ENCODE assay signal across 10 cellular contexts in genomic region chr2:85741211-85741610, GRCh38. TPM values are rescaled to one million over a fixed set of nuclear protein-coding genes. Genes with fewer than 3 reads are reported as not detected.
DNase-seq lines count a peak whose midpoint lies in the region; ATAC-seq and TF ChIP-seq lines count a peak whose summit lies in the region.
"Had no signal": no experiment of that assay in that cellular context is flagged by ENCODE, and none has a peak within 500 bp of the region (broad histone marks: within the 10 kb centered on the region; RNA-seq: fewer than 3 reads in every experiment).

No MANE protein-coding gene starts in this region.

- H3K36me3 ChIP-seq in SK-N-SH (replicated peaks in 1 of 2; ENCODE audit: control insufficient read depth in 1 of 2, insufficient read depth in 2 of 2, low read length in 1 of 2) (no peaks in the 10 kb centered on the region), fibroblast of lung (ENCODE audit: control insufficient read depth, insufficient read depth, low read length) (no peaks in the 10 kb centered on the region), thyroid gland (no peaks in the 10 kb centered on the region)

- H3K9ac ChIP-seq in SK-N-SH (peak overlapping the region; percentile 83; the same call in 1 of the 2 replicates), fibroblast of lung (ENCODE audit: insufficient read depth, low read length) (peak overlapping the region; percentile 63)

- no peak for ATAC-seq in GM19467 (IDR thresholded peaks at IDR 0.05; ENCODE audit: unreplicated experiment)

- H3K9me2 ChIP-seq in SK-N-SH = no peaks in the 10 kb centered on the region

- CTCF ChIA-PET in SK-N-SH (lab: Yijun Ruan, JAX) = interaction anchor here (0.8 to 34.7 kb wide), 14 partner anchors 8 to 148 kb away, joined by 3 to 626 read pairs (median 8); partner anchors contain the start of genes ATOH8 and ST3GAL5

- H3K9me3 ChIP-seq in SK-N-SH (no peaks in the 10 kb centered on the region), fibroblast of lung (ENCODE audit: control insufficient read depth, insufficient read depth, low read depth, low read length) (no peaks in the 10 kb centered on the region), thyroid gland (no peaks in the 10 kb centered on the region)

- no peak for TF ChIP-seq EP300 in SK-N-SH (IDR thresholded peaks at IDR 0.05; ENCODE audit: borderline replicate concordance in 1 of 2, low read depth in 1 of 2, low read length in 1 of 2)

- no peak for DNase-seq in SK-N-SH
- no peak for DNase-seq in fibroblast of lung (ENCODE audit: low read depth in 2 of 2)
- peak; percentile 78 to 80 for DNase-seq in thyroid gland
- no peak for DNase-seq in activated naive CD8-positive, alpha-beta T cell treated with anti-CD3 and anti-CD28 coated beads for 36 hours
- DNase-seq in glomerular visceral epithelial cell (ENCODE audit: extremely low spot score) = no peak
- no peak for DNase-seq in stimulated activated naive CD4-positive, alpha-beta T cell treated with Interleukin-2 at 50 U/mL for 16 hours (lab: John Stamatoyannopoulos, UW)
- DNase-seq: effector memory CD4-positive, alpha-beta T cell; RPMI8226 had no signal

- H3K4me1 ChIP-seq in SK-N-SH (ENCODE audit: control insufficient read depth in 1 of 2, insufficient read depth in 2 of 2, low read depth in 1 of 2, low read length in 1 of 2) (peaks cover 54 to 55% of the 10 kb centered on the region in 2 experiments), fibroblast of lung (ENCODE audit: control insufficient read depth, extremely low read depth, insufficient read depth, low read length) (peaks cover 51% of the 10 kb centered on the region), thyroid gland (peaks cover 68 to 87% of the 10 kb centered on the region in 2 donors)

- H3K4me3 Mint-ChIP-seq in nephron = peak overlapping the region; percentile 1 to 36 (median 21)
- no peak overlapping the region for H3K4me3 Mint-ChIP-seq in activated naive CD8-positive, alpha-beta T cell treated with anti-CD3 and anti-CD28 coated beads for 36 hours

- H3K9me3 Mint-ChIP-seq in nephron = no peaks in the 10 kb centered on the region
- H3K9me3 Mint-ChIP-seq in activated naive CD8-positive, alpha-beta T cell treated with anti-CD3 and anti-CD28 coated beads for 36 hours = no peaks in the 10 kb centered on the region

- peak overlapping the region; percentile 2; the same call in 1 of the 2 replicates for H2AFZ ChIP-seq in SK-N-SH (ENCODE audit: low read depth)
- H2AFZ ChIP-seq in fibroblast of lung (ENCODE audit: low read length) = no peak overlapping the region

- peaks cover 74% of the 10 kb centered on the region for H3K4me1 Mint-ChIP-seq in nephron
- peaks cover 4% of the 10 kb centered on the region for H3K4me1 Mint-ChIP-seq in activated naive CD8-positive, alpha-beta T cell treated with anti-CD3 and anti-CD28 coated beads for 36 hours

- no peaks in the 10 kb centered on the region for H3K36me3 Mint-ChIP-seq in nephron (ENCODE audit: low read depth)
- H3K36me3 Mint-ChIP-seq in activated naive CD8-positive, alpha-beta T cell treated with anti-CD3 and anti-CD28 coated beads for 36 hours = no peaks in the 10 kb centered on the region

- peaks cover 18% of the 10 kb centered on the region for H3K27me3 Mint-ChIP-seq in nephron (ENCODE audit: low read depth)
- peaks cover 42% of the 10 kb centered on the region for H3K27me3 Mint-ChIP-seq in activated naive CD8-positive, alpha-beta T cell treated with anti-CD3 and anti-CD28 coated beads for 36 hours

- H3F3A ChIP-seq in SK-N-SH (replicated peaks; ENCODE audit: insufficient read depth) = peaks cover 23% of the 10 kb centered on the region

- TF ChIP-seq CTCF in SK-N-SH (IDR thresholded peaks at IDR 0.05) (no peak), fibroblast of lung (conservative IDR thresholded peaks at IDR 0.05 in 1 of 2, IDR thresholded peaks at IDR 0.05 in 1 of 2; ENCODE audit: low read depth in 1 of 2, low read length in 2 of 2) (no peak), nephron (IDR thresholded peaks at IDR 0.05; ENCODE audit: unreplicated experiment in 3 of 3) (no peak), thyroid gland (IDR thresholded peaks at IDR 0.05) (no peak)

- H3K27me3 ChIP-seq in SK-N-SH (ENCODE audit: insufficient read depth) (no peaks in the 10 kb centered on the region), fibroblast of lung (ENCODE audit: control insufficient read depth, insufficient read depth, low read length) (no peaks in the 10 kb centered on the region), thyroid gland (no peaks in the 10 kb centered on the region)

- H3K4me2 ChIP-seq in SK-N-SH (peak overlapping the region; percentile 73; the same call in 1 of the 2 replicates), fibroblast of lung (ENCODE audit: extremely low read depth, insufficient read depth, low read length) (peak overlapping the region; percentile 51)

- no peaks in the 10 kb centered on the region for H3K79me2 ChIP-seq in SK-N-SH (ENCODE audit: insufficient read depth)
- no peaks in the 10 kb centered on the region for H3K79me2 ChIP-seq in fibroblast of lung (ENCODE audit: control insufficient read depth, insufficient read depth, low read length)

- peak overlapping the region; percentile 95 to 96 for H3K27ac ChIP-seq in SK-N-SH (ENCODE audit: low read depth in 2 of 2, low read length in 1 of 2)
- H3K27ac ChIP-seq in fibroblast of lung (ENCODE audit: insufficient read depth, low read length) = peak overlapping the region; percentile 83
- H3K27ac ChIP-seq in thyroid gland = peak overlapping the region; percentile 99 to 100 (median 99)

- H4K20me1 ChIP-seq in SK-N-SH (ENCODE audit: insufficient read depth) (no peaks in the 10 kb centered on the region), fibroblast of lung (ENCODE audit: control insufficient read depth, extremely low read depth, insufficient read depth, low read length) (no peaks in the 10 kb centered on the region)

- POLR2A ChIA-PET in SK-N-SH (lab: Yijun Ruan, JAX) = interaction anchor here (1.0 kb wide), 1 partner anchor 9 kb away, joined by 3 read pairs; no protein-coding TSS in a partner anchor

- intact Hi-C loops in thyroid gland (cut with DNase I) = no loop called here

- WGBS in SK-N-SH (ENCODE audit: low lambda C conversion rate) = 93% methylated on average over 8 of the region's 8 CpGs
- 53 to 64% methylated on average over 8 of the region's 8 CpGs for WGBS in thyroid gland, 2 donors

- H3K4me3 ChIP-seq in SK-N-SH (ENCODE audit: low read depth in 2 of 2, low read length in 1 of 2) (no peak overlapping the region), fibroblast of lung (replicated peaks in 1 of 4; ENCODE audit: control extremely low read depth in 1 of 4, insufficient read depth in 1 of 4, low read depth in 3 of 4, low read length in 4 of 4) (no peak overlapping the region), thyroid gland (replicated peaks in 1 of 3) (no peak overlapping the region)

- TF ChIP-seq POLR2A in thyroid gland (IDR thresholded peaks at IDR 0.05) = peak in 1 of 2 donors; percentile 59

- no peak for TF ChIP-seq RAD21 in SK-N-SH (IDR thresholded peaks at IDR 0.05; ENCODE audit: low read length)

- H3K27ac Mint-ChIP-seq in nephron = peak overlapping the region; percentile 96 to 98 (median 96)
- no peak overlapping the region for H3K27ac Mint-ChIP-seq in activated naive CD8-positive, alpha-beta T cell treated with anti-CD3 and anti-CD28 coated beads for 36 hours

TF ChIP-seq in SK-N-SH, 30 proteins besides CTCF, POLR2A, EP300 and RAD21:
- TF ChIP-seq, protein P1, sequence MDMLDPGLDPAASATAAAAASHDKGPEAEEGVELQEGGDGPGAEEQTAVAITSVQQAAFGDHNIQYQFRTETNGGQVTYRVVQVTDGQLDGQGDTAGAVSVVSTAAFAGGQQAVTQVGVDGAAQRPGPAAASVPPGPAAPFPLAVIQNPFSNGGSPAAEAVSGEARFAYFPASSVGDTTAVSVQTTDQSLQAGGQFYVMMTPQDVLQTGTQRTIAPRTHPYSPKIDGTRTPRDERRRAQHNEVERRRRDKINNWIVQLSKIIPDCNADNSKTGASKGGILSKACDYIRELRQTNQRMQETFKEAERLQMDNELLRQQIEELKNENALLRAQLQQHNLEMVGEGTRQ (IDR thresholded peaks at IDR 0.05; ENCODE audit: borderline replicate concordance, low read depth, low read length) = no peak
- no peak for TF ChIP-seq SMC3 (IDR thresholded peaks at IDR 0.05; ENCODE audit: low read depth, low read length)
TF ChIP-seq in SK-N-SH: peak in this region for 0.

RNA-seq across cellular contexts. Expression of gene ATOH8, which starts 12.6 kb away (rescaled TPM):
- polyA plus RNA-seq in SK-N-SH (2012; rRNA removed) (5.6 and 6.4 TPM in 2 replicates), fibroblast of lung (5.6 and 7.1 TPM in 2 replicates)
- 2.9 and 4.3 TPM in 2 replicates for polyA plus RNA-seq in SK-N-SH (2012; cell fraction: cytosol; rRNA removed)
- 7.0 and 7.3 TPM in 2 replicates for polyA plus RNA-seq in SK-N-SH (2012; cell fraction: nucleus; rRNA removed)
- total RNA-seq in fibroblast of lung (19.0 and 19.2 TPM in 2 replicates), thyroid gland (100 to 1,000 TPM in 2 of 4 donors, 10 to 100 TPM in 2; 82.8 to 260 (median 167) TPM)
- 11.7 and 17.4 TPM in 2 replicates for polyA plus RNA-seq in fibroblast of lung (2012)
- polyA minus RNA-seq in fibroblast of lung (ENCODE audit: low replicate concordance) = 12.8 and 15.6 TPM in 2 replicates
- not detected for total RNA-seq in activated naive CD8-positive, alpha-beta T cell treated with anti-CD3 and anti-CD28 coated beads for 36 hours

RNA-seq across cellular contexts. Expression of gene GNLY, which starts 47.1 kb away (rescaled TPM):
- polyA plus RNA-seq in SK-N-SH (2012; rRNA removed) = not detected in 2 replicates
- not detected in 2 replicates for polyA plus RNA-seq in SK-N-SH (2012; cell fraction: cytosol; rRNA removed)
- 0.12 TPM in 1 of 2 replicates, not detected in the other for polyA plus RNA-seq in SK-N-SH (2012; cell fraction: nucleus; rRNA removed)
- under 0.01 TPM in 1 of 2 replicates, not detected in the other for total RNA-seq in fibroblast of lung
- not detected in 2 replicates for polyA plus RNA-seq in fibroblast of lung
- polyA plus RNA-seq in fibroblast of lung (2012) = not detected in 2 replicates
- polyA minus RNA-seq in fibroblast of lung (ENCODE audit: low replicate concordance) = not detected in 2 replicates
- 1 to 10 TPM in 1 of 4 donors, under 1 TPM in 2, not detected in 1; 0.22 to 3.6 (median 0.63) TPM for total RNA-seq in thyroid gland
- 1 to 10 TPM; 1.5 to 2.1 TPM for total RNA-seq in activated naive CD8-positive, alpha-beta T cell treated with anti-CD3 and anti-CD28 coated beads for 36 hours

Comparison
In these comparisons a context has a peak if more than half of its experiments do, and no peak if none do; other contexts are left out.
1. DNase-seq: peak in thyroid gland (2 of 2); none in SK-N-SH (single experiment), fibroblast of lung (0 of 2), activated naive CD8-positive, alpha-beta T cell treated with anti-CD3 and anti-CD28 coated beads for 36 hours (single experiment), glomerular visceral epithelial cell (single experiment) and stimulated activated naive CD4-positive, alpha-beta T cell treated with Interleukin-2 at 50 U/mL for 16 hours (single experiment).
2. RNA of gene ATOH8, which starts 12.6 kb away (total RNA-seq): 82.8 to 260 TPM in thyroid gland and 19.0 to 19.2 TPM in fibroblast of lung; not detected in activated naive CD8-positive, alpha-beta T cell treated with anti-CD3 and anti-CD28 coated beads for 36 hours; every median in the first group is over 10 times any median in the second.
3. Peak in every context shown above with its lines, with median percentiles within 50 percentile points of each other: H3K27ac ChIP-seq.